Comparison of ENCODE assay signal across 7 cellular contexts in genomic region chr10:129615381-129615780, GRCh38.
"Had no signal": no experiment of that assay in that cellular context is flagged by ENCODE, and none has a peak within 500 bp of the region (broad histone marks: within the 10 kb centered on the region; RNA-seq: fewer than 3 reads in every experiment).

No MANE protein-coding gene starts in this region.

- H3K4me1 ChIP-seq: HAP-1 had no signal

- H3K4me3 Mint-ChIP-seq: IgD-negative memory B cell had no signal

- H2AFZ ChIP-seq: GM23248 had no signal

- H3K36me3 ChIP-seq: HAP-1 had no signal

- H3K9ac ChIP-seq: GM23248 had no signal

- H3K27ac ChIP-seq: GM23248, HL-60 had no signal

- H3K27me3 Mint-ChIP-seq: IgD-negative memory B cell had no signal

- H3K27ac Mint-ChIP-seq: IgD-negative memory B cell had no signal

- H3K4me3 ChIP-seq: GM23248, HAP-1 had no signal

- DNase-seq: GM23248, GOT3, H7, KBM-7 had no signal

- H3K9me3 Mint-ChIP-seq: IgD-negative memory B cell had no signal

- H3K9me3 ChIP-seq: HAP-1 had no signal
